8 cellular contexts compared by ENCODE assay signal in the genomic region with DNA sequence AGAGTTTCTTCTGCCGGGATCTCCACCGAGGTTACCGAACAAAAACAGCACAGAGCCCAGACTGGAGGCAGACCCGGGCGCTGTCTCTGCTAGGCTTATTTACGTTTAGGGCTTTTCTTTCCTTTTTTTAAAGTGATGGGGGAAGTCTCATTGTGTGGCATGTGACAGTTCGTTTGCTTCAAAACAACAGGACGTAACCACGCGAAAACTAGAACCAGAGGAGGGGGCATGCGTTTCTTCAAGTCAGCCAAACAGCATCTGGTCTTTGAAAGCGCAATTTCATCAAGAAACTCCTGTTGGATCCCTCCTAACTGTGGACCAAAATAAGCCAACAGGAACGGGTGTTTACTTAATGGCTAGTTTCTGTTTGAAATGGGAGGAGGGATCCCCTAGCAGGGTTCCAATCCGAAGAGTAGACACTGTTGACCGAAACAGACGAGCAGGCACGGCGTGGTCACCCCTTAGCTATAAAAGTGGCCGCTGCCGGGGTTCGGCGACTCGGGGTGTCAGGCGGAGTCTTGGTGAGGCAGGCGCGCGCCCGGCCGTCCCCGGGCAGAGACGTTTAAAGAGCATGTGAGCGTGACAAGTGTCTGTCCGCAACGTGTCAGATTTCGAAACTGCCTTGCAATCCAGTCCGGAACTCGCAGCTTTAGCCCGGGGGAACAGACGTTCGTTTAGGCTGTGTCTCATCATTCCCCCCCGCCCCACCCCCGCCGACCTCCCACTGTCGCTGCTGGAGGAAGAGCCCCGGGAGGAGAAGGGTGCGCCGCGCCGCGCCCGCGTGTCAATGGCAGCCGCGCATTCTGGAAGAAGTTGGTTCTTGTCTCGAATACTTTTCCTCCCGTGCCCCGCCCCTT. TPM values are rescaled to one million over a fixed set of nuclear protein-coding genes. Genes with fewer than 3 reads are reported as not detected.
DNase-seq lines count a peak whose midpoint lies in the region; ATAC-seq and TF ChIP-seq lines count a peak whose summit lies in the region.

No MANE protein-coding gene starts in this region.

- H3K27me3 Mint-ChIP-seq in endothelial cell (ENCODE audit: unreplicated experiment) = peaks cover 41% of the 10 kb centered on the region

- ATAC-seq in GM18870 (IDR thresholded peaks at IDR 0.05; ENCODE audit: unreplicated experiment) (peak; percentile 40), HG03135 (IDR thresholded peaks at IDR 0.05; ENCODE audit: unreplicated experiment) (peak; percentile 45)

- DNase-seq in AG08395 (ENCODE audit: low spot score) (peak; percentile 67), NOMO-1 treated with DMSO at 0.1 percent for 48 hours (lab: John Stamatoyannopoulos, UW; ENCODE audit: unreplicated experiment) (peak; percentile 96), endothelial cell (ENCODE audit: low spot score) (peak; percentile 64), mucosa of gallbladder (ENCODE audit: low spot score) (peak; percentile 85)
- DNase-seq in activated CD8-positive, alpha-beta memory T cell treated with anti-CD3 and anti-CD28 coated beads, Interleukin-2, amount 50 U/mL, for 24 hours (ENCODE audit: extremely low read depth) = peak; percentile 59
- peak; percentile 51 to 75 for DNase-seq in stimulated activated CD8-positive, alpha-beta memory T cell treated with anti-CD3 and anti-CD28 coated beads, Interleukin-4, amount 100 ng/mL, for 4 hours (ENCODE audit: low read depth in 2 of 2, low spot score in 1 of 2)

- H3K27ac Mint-ChIP-seq in endothelial cell (ENCODE audit: unreplicated experiment) = peak overlapping the region; percentile 97

- H3K9me3 Mint-ChIP-seq in endothelial cell (ENCODE audit: unreplicated experiment) = no peaks in the 10 kb centered on the region

- no peak for TF ChIP-seq CTCF in endothelial cell (IDR thresholded peaks at IDR 0.05; ENCODE audit: unreplicated experiment)

- H3K4me3 Mint-ChIP-seq in endothelial cell (ENCODE audit: unreplicated experiment) = peak overlapping the region; percentile 94

- H3K4me1 Mint-ChIP-seq in endothelial cell (ENCODE audit: unreplicated experiment) = peaks cover 32% of the 10 kb centered on the region

- H3K36me3 Mint-ChIP-seq in endothelial cell (ENCODE audit: low read depth, unreplicated experiment) = peaks cover 14% of the 10 kb centered on the region

RNA-seq across cellular contexts. Expression of gene TGIF1, which starts 0.9 kb away (rescaled TPM):
- total RNA-seq in endothelial cell (ENCODE audit: unreplicated experiment) (72.5 TPM), mucosa of gallbladder (82.0 TPM)

Comparison
In these comparisons a context has a peak if more than half of its experiments do, and no peak if none do; other contexts are left out.
1. Peak in every context shown above with its lines: DNase-seq and ATAC-seq.